In the genomic region with DNA sequence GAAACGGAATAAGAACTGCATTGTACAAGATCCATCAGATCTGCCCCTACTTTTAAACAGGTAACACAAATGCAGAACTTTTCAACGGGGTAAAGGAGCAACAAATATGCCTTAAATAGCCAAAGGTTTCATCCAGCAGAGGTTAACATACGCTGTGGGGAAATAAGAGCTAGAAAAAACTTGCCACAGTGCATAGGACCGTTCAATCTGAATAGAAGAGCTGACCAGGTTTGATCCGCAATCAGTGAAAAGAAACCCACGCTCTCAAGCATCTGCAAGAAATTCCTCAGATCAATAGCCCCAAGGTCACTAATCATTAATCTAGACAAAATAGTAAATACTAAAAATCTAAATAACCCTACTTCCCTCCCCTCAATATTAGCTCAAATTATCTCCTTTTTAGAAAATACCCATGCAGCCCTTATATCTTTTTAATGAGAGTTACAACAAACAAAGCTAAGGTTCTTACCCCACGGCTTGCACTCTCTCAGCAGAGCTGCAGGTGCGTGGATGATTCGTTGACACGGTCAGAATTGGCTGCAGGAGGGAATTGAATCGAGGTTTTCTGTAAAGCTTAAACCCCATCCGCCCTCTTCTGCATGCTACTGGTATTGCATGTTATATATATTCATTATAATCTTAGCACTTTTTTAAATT, we compare ENCODE assay signal across 8 cellular contexts. TPM values are rescaled to one million over a fixed set of nuclear protein-coding genes. Genes with fewer than 3 reads are reported as not detected.
DNase-seq lines count a peak whose midpoint lies in the region; ATAC-seq, FAIRE-seq and TF ChIP-seq lines count a peak whose summit lies in the region.

A gene with protein sequence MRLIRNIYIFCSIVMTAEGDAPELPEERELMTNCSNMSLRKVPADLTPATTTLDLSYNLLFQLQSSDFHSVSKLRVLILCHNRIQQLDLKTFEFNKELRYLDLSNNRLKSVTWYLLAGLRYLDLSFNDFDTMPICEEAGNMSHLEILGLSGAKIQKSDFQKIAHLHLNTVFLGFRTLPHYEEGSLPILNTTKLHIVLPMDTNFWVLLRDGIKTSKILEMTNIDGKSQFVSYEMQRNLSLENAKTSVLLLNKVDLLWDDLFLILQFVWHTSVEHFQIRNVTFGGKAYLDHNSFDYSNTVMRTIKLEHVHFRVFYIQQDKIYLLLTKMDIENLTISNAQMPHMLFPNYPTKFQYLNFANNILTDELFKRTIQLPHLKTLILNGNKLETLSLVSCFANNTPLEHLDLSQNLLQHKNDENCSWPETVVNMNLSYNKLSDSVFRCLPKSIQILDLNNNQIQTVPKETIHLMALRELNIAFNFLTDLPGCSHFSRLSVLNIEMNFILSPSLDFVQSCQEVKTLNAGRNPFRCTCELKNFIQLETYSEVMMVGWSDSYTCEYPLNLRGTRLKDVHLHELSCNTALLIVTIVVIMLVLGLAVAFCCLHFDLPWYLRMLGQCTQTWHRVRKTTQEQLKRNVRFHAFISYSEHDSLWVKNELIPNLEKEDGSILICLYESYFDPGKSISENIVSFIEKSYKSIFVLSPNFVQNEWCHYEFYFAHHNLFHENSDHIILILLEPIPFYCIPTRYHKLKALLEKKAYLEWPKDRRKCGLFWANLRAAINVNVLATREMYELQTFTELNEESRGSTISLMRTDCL (minus strand): TSS at position 539 of the 657 bp plus-strand sequence. CDS start 7,400 bp downstream, outside the sequence.

- TF ChIP-seq CTCF in NB4 (IDR thresholded peaks at IDR 0.05; ENCODE audit: low read depth, low read length), result peak; percentile 33
- peak; percentile 38 to 55 for TF ChIP-seq CTCF in endothelial cell of umbilical vein (IDR thresholded peaks at IDR 0.05; ENCODE audit: extremely low read depth in 1 of 2, insufficient read depth in 1 of 2, low read depth in 1 of 2, low read length in 2 of 2)

- no peak within 1 kb of the TSS for H3K4me2 ChIP-seq in endothelial cell of umbilical vein (ENCODE audit: insufficient read depth, low read length)

- peak; percentile 52 for ATAC-seq in HG02610 (IDR thresholded peaks at IDR 0.05; ENCODE audit: unreplicated experiment)

- H3K79me2 ChIP-seq in endothelial cell of umbilical vein (ENCODE audit: control insufficient read depth, insufficient read depth, low read length), result no peaks in the 10 kb centered on the region

- DNase-seq in AG08395 (ENCODE audit: low spot score), result peak; percentile 53
- DNase-seq in GM12891 (ENCODE audit: insufficient read length, low spot score), result no peak
- peak; percentile 76 for DNase-seq in NB4 (ENCODE audit: low read depth)
- DNase-seq in T-helper 1 cell, result peak in 3 of 5 donors; percentile 18 to 63 (median 21)
- DNase-seq in endothelial cell of umbilical vein (ENCODE audit: low read depth, low spot score), result peak; percentile 56
- peak; percentile 53 for DNase-seq in myocyte (ENCODE audit: low read depth)
- no peak for DNase-seq in posterior vena cava (ENCODE audit: low spot score)

- no peaks in the 10 kb centered on the region for H4K20me1 ChIP-seq in endothelial cell of umbilical vein (replicated peaks; ENCODE audit: control insufficient read depth, extremely low read depth, insufficient read depth, low read length)

- no peaks in the 10 kb centered on the region for H3K36me3 ChIP-seq in endothelial cell of umbilical vein (ENCODE audit: control insufficient read depth in 2 of 2, extremely low read depth in 1 of 2, insufficient read depth in 2 of 2, low read length in 2 of 2)

- no peaks in the 10 kb centered on the region for H3K9me1 ChIP-seq in endothelial cell of umbilical vein (replicated peaks; ENCODE audit: control insufficient read depth, extremely low read depth, insufficient read depth, low read length)

- TF ChIP-seq POLR2A in GM12891 (IDR thresholded peaks at IDR 0.05; ENCODE audit: low read depth, low read length), result peak; percentile 81
- no peak for TF ChIP-seq POLR2A in NB4 (IDR thresholded peaks at IDR 0.05; ENCODE audit: extremely low read depth, insufficient read length)
- no peak for TF ChIP-seq POLR2A in endothelial cell of umbilical vein (IDR thresholded peaks at IDR 0.05; ENCODE audit: low read depth, low read length)

- H3K4me3 ChIP-seq in NB4 (ENCODE audit: low read depth, low read length), result no peak within 1 kb of the TSS
- no peak within 1 kb of the TSS for H3K4me3 ChIP-seq in endothelial cell of umbilical vein (replicated peaks in 1 of 3; ENCODE audit: insufficient read depth in 1 of 3, low read depth in 1 of 3, low read length in 3 of 3)

- H3K4me1 ChIP-seq in endothelial cell of umbilical vein (ENCODE audit: control insufficient read depth, extremely low read depth, insufficient read depth, low read length), result no peaks in the 10 kb centered on the region

- no peak within 1 kb of the TSS for H3K27ac ChIP-seq in endothelial cell of umbilical vein (ENCODE audit: insufficient read depth, low read depth, low read length)

- intact Hi-C loops in endothelial cell of umbilical vein (cut with micrococcal nuclease), result loop anchor here (2.0 kb wide), 2 partner anchors 604 to 720 kb away; no protein-coding TSS in a partner anchor
- intact Hi-C loops in posterior vena cava (cut with DNase I), result no loop called here

- CTCF ChIA-PET in endothelial cell of umbilical vein (lab: Charles Lee), result interaction anchor here (0.6 to 4.6 kb wide), 37 partner anchors 9 to 747 kb away, joined by 3 to 89 read pairs (median 4); partner anchors contain the start of gene TLR1

- no TSS peak for BruUV-seq in endothelial cell of umbilical vein (replicated peaks; lab: Mats Ljungman, UMichigan)

- dilution Hi-C loops in endothelial cell of umbilical vein (cut with MboI; ENCODE audit: extremely low pct_ligation_motif_present, low sequenced_read_pairs), result no loop called here

- H3K9ac ChIP-seq in endothelial cell of umbilical vein (replicated peaks; ENCODE audit: extremely low read depth, insufficient read depth, low read length), result no peak within 1 kb of the TSS

- H3K9me3 ChIP-seq in endothelial cell of umbilical vein (replicated peaks; ENCODE audit: control insufficient read depth, insufficient read depth, low read length), result no peaks in the 10 kb centered on the region

- POLR2A ChIA-PET in endothelial cell of umbilical vein (lab: Charles Lee), result no interaction called here

- no peak within 1 kb of the TSS for H2AFZ ChIP-seq in endothelial cell of umbilical vein (ENCODE audit: low read depth, low read length)

- H3K27me3 ChIP-seq in endothelial cell of umbilical vein (ENCODE audit: control insufficient read depth in 2 of 2, insufficient read depth in 2 of 2, low read length in 2 of 2), result peaks cover 0 to 2% of the 10 kb centered on the region in 2 experiments

- FAIRE-seq in GM12891 (lab: Jason Lieb, UNC) (no peak), endothelial cell of umbilical vein (lab: Jason Lieb, UNC) (peak; percentile 15)

TF ChIP-seq in GM12891, 5 proteins besides CTCF, POLR2A, EP300 and RAD21:
- 0 out of 2 replicates have a peak, but pooled peaks have one; percentile 37 for TF ChIP-seq POLR2AphosphoS5 (IDR thresholded peaks at IDR 0.05; ENCODE audit: low read depth, low read length)
- TF ChIP-seq SPI1 (IDR thresholded peaks at IDR 0.05; ENCODE audit: low read depth, low read length), result no peak
- peak; percentile 43; the same call in 1 of the 2 replicates for TF ChIP-seq TAF1 (IDR thresholded peaks at IDR 0.05; ENCODE audit: low read depth, low read length)

TF ChIP-seq in endothelial cell of umbilical vein, 7 proteins besides CTCF, POLR2A, EP300 and RAD21:
- TF ChIP-seq MAX (IDR thresholded peaks at IDR 0.05; ENCODE audit: insufficient read depth, insufficient read length) (no peak), FOS (IDR thresholded peaks at IDR 0.05; ENCODE audit: borderline replicate concordance, insufficient read depth, low read length) (no peak), EZH2 (IDR thresholded peaks at IDR 0.05; ENCODE audit: borderline replicate concordance, low read depth, low read length, severe bottlenecking) (no peak), JUN (IDR thresholded peaks at IDR 0.05; ENCODE audit: borderline replicate concordance, insufficient read depth, insufficient read length, low read depth) (no peak), GATA2 (IDR thresholded peaks at IDR 0.05; ENCODE audit: insufficient read depth, insufficient read length, low read depth, low read length) (no peak), MYC (IDR thresholded peaks at IDR 0.05; ENCODE audit: low read depth, low read length) (no peak), POLR2AphosphoS5 (IDR thresholded peaks at IDR 0.05; ENCODE audit: insufficient read depth, low read depth, low read length) (no peak)

RNA-seq across cellular contexts. Expression of the gene that starts here (rescaled TPM):
- 52.6 TPM for polyA plus RNA-seq in GM12891 (2012; ENCODE audit: low read depth, missing spikeins)
- total RNA-seq in endothelial cell of umbilical vein, result not detected in 2 replicates
- not detected in 2 replicates for polyA plus RNA-seq in endothelial cell of umbilical vein
- polyA plus RNA-seq in endothelial cell of umbilical vein (2011; cell fraction: cytosol; rRNA removed), result not detected in 2 replicates
- polyA plus RNA-seq in endothelial cell of umbilical vein (2011; cell fraction: nucleus; rRNA removed), result not detected in 2 replicates
- polyA plus RNA-seq in endothelial cell of umbilical vein (2012), result not detected in 2 replicates
- polyA minus RNA-seq in endothelial cell of umbilical vein, result not detected in 2 replicates
- polyA minus RNA-seq in endothelial cell of umbilical vein (2011; cell fraction: cytosol; rRNA and poly(A)+ RNA removed), result not detected
- not detected in 2 replicates for polyA minus RNA-seq in endothelial cell of umbilical vein (2011; cell fraction: nucleus; rRNA and poly(A)+ RNA removed)
- total RNA-seq in myocyte, result not detected in 2 replicates
- polyA plus RNA-seq in myocyte (2012), result not detected
- under 1 TPM in 1 of 2 donors, not detected in 1; 0.38 TPM for total RNA-seq in posterior vena cava

Comparison
In these comparisons a context has a peak if more than half of its experiments do, and no peak if none do; other contexts are left out.
1. Peak in DNase-seq in endothelial cell of umbilical vein; RNA of the gene not detected or under 1 TPM.
2. Peak in DNase-seq in myocyte; RNA of the gene not detected or under 1 TPM.
3. DNase-seq: peak in AG08395 (single experiment), NB4 (single experiment) and T-helper 1 cell (3 of 5); none in GM12891 (single experiment) and posterior vena cava (single experiment).